In the genomic region with DNA sequence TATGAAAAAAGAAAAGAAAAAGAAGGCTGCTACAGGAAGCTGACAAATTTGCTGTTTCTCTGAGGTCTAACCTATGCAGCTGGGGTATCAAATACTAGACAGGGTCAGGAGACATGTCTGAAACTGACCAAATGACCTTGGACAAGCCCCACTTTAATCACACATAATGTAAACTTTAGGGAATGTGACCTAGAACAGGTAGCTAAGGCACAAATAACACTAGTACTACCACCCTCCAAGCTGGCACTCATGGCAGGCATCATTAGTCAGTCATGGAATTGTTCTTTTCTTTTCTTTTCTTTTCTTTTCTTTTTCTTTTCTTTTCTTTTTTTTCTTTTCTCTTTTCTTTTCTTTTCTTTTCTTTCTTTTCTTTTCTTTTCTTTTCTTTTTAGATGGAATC, we compare ENCODE assay signal across 18 cellular contexts.
DNase-seq lines count a peak whose midpoint lies in the region; ATAC-seq, FAIRE-seq and TF ChIP-seq lines count a peak whose summit lies in the region.
"Had no signal": no experiment of that assay in that cellular context is flagged by ENCODE, and none has a peak within 500 bp of the region (broad histone marks: within the 10 kb centered on the region; RNA-seq: fewer than 3 reads in every experiment).

No MANE protein-coding gene starts in this region.

- peaks cover 4 to 11% (median 6%) of the 10 kb centered on the region in 3 donors for H3K4me1 Mint-ChIP-seq in T-cell
- H3K4me1 Mint-ChIP-seq in naive thymus-derived CD4-positive, alpha-beta T cell: peaks cover 0 to 5% (median 0%) of the 10 kb centered on the region in 7 donors
- H3K4me1 Mint-ChIP-seq: activated T-helper 17 cell treated with anti-CD3 and anti-CD28 coated beads, Interleukin-2, amount 50 U/mL, for 72 hours had no signal

- H3K9ac ChIP-seq in BLaER1 treated with 17β-estradiol and CSF1 and Interleukin-3, amounts not matched to agents 10 nM and 100 nM: no peak overlapping the region
- H3K9ac ChIP-seq in endothelial cell of umbilical vein (replicated peaks; ENCODE audit: extremely low read depth, insufficient read depth, low read length): peak overlapping the region; percentile 70

- ATAC-seq in SK-N-SH treated with all-trans-retinoic acid at 6 μM for 48 hours (peak; percentile 10; the same call in 2 of the 3 replicates), T-cell (replicated peaks in 1 of 4) (no peak), left lung (no peak)
- no peak for ATAC-seq in naive thymus-derived CD4-positive, alpha-beta T cell
- ATAC-seq: activated T-helper 17 cell treated with anti-CD3 and anti-CD28 coated beads, Interleukin-2, amount 50 U/mL, for 72 hours; HepG2; right cardiac atrium had no signal

- H3K4me1 ChIP-seq in BLaER1 treated with 17β-estradiol and CSF1 and Interleukin-3, amounts not matched to agents 10 nM and 100 nM: peaks cover 11 to 53% (median 41%) of the 10 kb centered on the region in 10 experiments
- H3K4me1 ChIP-seq in endothelial cell of umbilical vein (ENCODE audit: control insufficient read depth, extremely low read depth, insufficient read depth, low read length) (peaks cover 48% of the 10 kb centered on the region), prostate gland (replicated peaks) (no peaks in the 10 kb centered on the region), left lung (no peaks in the 10 kb centered on the region)
- no peaks in the 10 kb centered on the region for H3K4me1 ChIP-seq in naive thymus-derived CD4-positive, alpha-beta T cell (ENCODE audit: control insufficient read depth in 2 of 2, insufficient read depth in 2 of 2, low read length in 2 of 2)

- H4K20me1 ChIP-seq in BLaER1 treated with 17β-estradiol and CSF1 and Interleukin-3, amounts not matched to agents 10 nM and 100 nM: peaks cover 0 to 93% (median 0%) of the 10 kb centered on the region in 11 experiments; a peak in 4 of 22 replicates
- H4K20me1 ChIP-seq in endothelial cell of umbilical vein (replicated peaks; ENCODE audit: control insufficient read depth, extremely low read depth, insufficient read depth, low read length): no peaks in the 10 kb centered on the region

- H3K27me3 ChIP-seq in BLaER1 treated with 17β-estradiol and CSF1 and Interleukin-3, amounts not matched to agents 10 nM and 100 nM: no peaks in the 10 kb centered on the region; a peak in 1 of 22 replicates
- no peaks in the 10 kb centered on the region for H3K27me3 ChIP-seq in endothelial cell of umbilical vein (ENCODE audit: control insufficient read depth in 2 of 2, insufficient read depth in 2 of 2, low read length in 2 of 2)
- no peaks in the 10 kb centered on the region for H3K27me3 ChIP-seq in prostate gland (replicated peaks; ENCODE audit: insufficient read depth)
- H3K27me3 ChIP-seq in naive thymus-derived CD4-positive, alpha-beta T cell (ENCODE audit: control insufficient read depth in 2 of 2, insufficient read depth in 2 of 2, low read length in 2 of 2): no peaks in the 10 kb centered on the region
- H3K27me3 ChIP-seq in left lung: peaks cover 0 to 17% of the 10 kb centered on the region in 2 donors

- no peaks in the 10 kb centered on the region for H3K9me1 ChIP-seq in endothelial cell of umbilical vein (replicated peaks; ENCODE audit: control insufficient read depth, extremely low read depth, insufficient read depth, low read length)

- peak overlapping the region; percentile 53 to 71 (median 64); a peak in 20 of 22 replicates for H3K4me2 ChIP-seq in BLaER1 treated with 17β-estradiol and CSF1 and Interleukin-3, amounts not matched to agents 10 nM and 100 nM
- peak overlapping the region; percentile 83 for H3K4me2 ChIP-seq in endothelial cell of umbilical vein (ENCODE audit: insufficient read depth, low read length)

- H3K36me3 ChIP-seq in BLaER1 treated with 17β-estradiol and CSF1 and Interleukin-3, amounts not matched to agents 10 nM and 100 nM: no peaks in the 10 kb centered on the region; a peak in 1 of 22 replicates
- H3K36me3 ChIP-seq in endothelial cell of umbilical vein (ENCODE audit: control insufficient read depth in 2 of 2, extremely low read depth in 1 of 2, insufficient read depth in 2 of 2, low read length in 2 of 2) (no peaks in the 10 kb centered on the region), prostate gland (no peaks in the 10 kb centered on the region), left lung (no peaks in the 10 kb centered on the region)
- H3K36me3 ChIP-seq in naive thymus-derived CD4-positive, alpha-beta T cell (ENCODE audit: control insufficient read depth in 2 of 3, insufficient read depth in 3 of 3, low read length in 3 of 3): no peaks in the 10 kb centered on the region

- no peak for TF ChIP-seq CTCF in endothelial cell of umbilical vein (IDR thresholded peaks at IDR 0.05; ENCODE audit: extremely low read depth in 1 of 2, insufficient read depth in 1 of 2, low read depth in 1 of 2, low read length in 2 of 2)
- no peak for TF ChIP-seq CTCF in prostate gland (IDR thresholded peaks at IDR 0.05)
- no peak for TF ChIP-seq CTCF in left lung (IDR thresholded peaks at IDR 0.05)

- no peak overlapping the region for H3K27ac Mint-ChIP-seq in T-cell
- H3K27ac Mint-ChIP-seq in naive thymus-derived CD4-positive, alpha-beta T cell: no peak overlapping the region
- H3K27ac Mint-ChIP-seq: activated T-helper 17 cell treated with anti-CD3 and anti-CD28 coated beads, Interleukin-2, amount 50 U/mL, for 72 hours; dendritic cell treated with granulocyte-macrophage colony-stimulating factor and Interleukin-4, amounts not matched to agents 40 ng/mL and 50 ng/mL, for 4 days; T-helper 2 cell treated with Interferon-gamma antibody and Interleukin-4, amounts not matched to agents 5 μg/mL and 100 μg/mL, for 36 hours had no signal

- TF ChIP-seq POLR2A in endothelial cell of umbilical vein (IDR thresholded peaks at IDR 0.05; ENCODE audit: low read depth, low read length) (no peak), prostate gland (IDR thresholded peaks at IDR 0.05) (no peak)

- intact Hi-C loops in endothelial cell of umbilical vein (cut with micrococcal nuclease): no loop called here
- intact Hi-C loops in prostate gland (cut with DNase I): no loop called here
- intact Hi-C loops in naive thymus-derived CD4-positive, alpha-beta T cell (cut with micrococcal nuclease): no loop called here
- intact Hi-C loops in left lung (cut with DNase I): no loop called here

- no peaks in the 10 kb centered on the region for H3K9me3 ChIP-seq in BLaER1 treated with 17β-estradiol and CSF1 and Interleukin-3, amounts not matched to agents 10 nM and 100 nM (replicated peaks in 1 of 11)
- H3K9me3 ChIP-seq in endothelial cell of umbilical vein (replicated peaks; ENCODE audit: control insufficient read depth, insufficient read depth, low read length) (no peaks in the 10 kb centered on the region), prostate gland (no peaks in the 10 kb centered on the region), left lung (no peaks in the 10 kb centered on the region)
- H3K9me3 ChIP-seq in naive thymus-derived CD4-positive, alpha-beta T cell (ENCODE audit: control insufficient read depth in 2 of 3, low read length in 3 of 3): no peaks in the 10 kb centered on the region

- CTCF ChIA-PET in endothelial cell of umbilical vein (lab: Charles Lee): interaction anchor here (0.9 to 3.1 kb wide), 9 partner anchors 13 to 254 kb away, joined by 3 to 12 read pairs (median 4); no protein-coding TSS in a partner anchor
- CTCF ChIA-PET in T-cell (lab: Charles Lee): no interaction called here
- CTCF ChIA-PET in naive thymus-derived CD4-positive, alpha-beta T cell (lab: Charles Lee): no interaction called here

- H3K4me3 Mint-ChIP-seq in T-cell: no peak overlapping the region
- no peak overlapping the region for H3K4me3 Mint-ChIP-seq in naive thymus-derived CD4-positive, alpha-beta T cell
- H3K4me3 Mint-ChIP-seq: activated T-helper 17 cell treated with anti-CD3 and anti-CD28 coated beads, Interleukin-2, amount 50 U/mL, for 72 hours; dendritic cell treated with granulocyte-macrophage colony-stimulating factor and Interleukin-4, amounts not matched to agents 40 ng/mL and 50 ng/mL, for 4 days; T-helper 2 cell treated with Interferon-gamma antibody and Interleukin-4, amounts not matched to agents 5 μg/mL and 100 μg/mL, for 36 hours had no signal

- H3K36me3 Mint-ChIP-seq in T-cell: no peaks in the 10 kb centered on the region
- H3K36me3 Mint-ChIP-seq in naive thymus-derived CD4-positive, alpha-beta T cell: no peaks in the 10 kb centered on the region
- H3K36me3 Mint-ChIP-seq: immature natural killer cell had no signal

- BruUV-seq in endothelial cell of umbilical vein (replicated peaks; lab: Mats Ljungman, UMichigan): TSS peak; percentile 89

- H2AFZ ChIP-seq in endothelial cell of umbilical vein (ENCODE audit: low read depth, low read length): peak overlapping the region; percentile 12

- FAIRE-seq in endothelial cell of umbilical vein (lab: Jason Lieb, UNC): no peak
- FAIRE-seq: HepG2 had no signal

- POLR2A ChIA-PET in endothelial cell of umbilical vein (lab: Charles Lee): no interaction called here
- POLR2A ChIA-PET in T-cell (lab: Charles Lee): no interaction called here
- POLR2A ChIA-PET in naive thymus-derived CD4-positive, alpha-beta T cell (lab: Charles Lee): no interaction called here

- no peaks in the 10 kb centered on the region for H3K79me2 ChIP-seq in endothelial cell of umbilical vein (ENCODE audit: control insufficient read depth, insufficient read depth, low read length)

- no peaks in the 10 kb centered on the region for H3K27me3 Mint-ChIP-seq in T-cell
- H3K27me3 Mint-ChIP-seq in naive thymus-derived CD4-positive, alpha-beta T cell: peaks cover 0 to 12% (median 8%) of the 10 kb centered on the region in 5 donors

- DNase-seq in endothelial cell of umbilical vein (ENCODE audit: low read depth, low spot score) (no peak), prostate gland (ENCODE audit: low spot score) (no peak), COLO668 (lab: John Stamatoyannopoulos, UW; ENCODE audit: unreplicated experiment) (no peak), T-cell (no peak), left lung (no peak)
- DNase-seq in naive thymus-derived CD4-positive, alpha-beta T cell: no peak
- DNase-seq: erythroblast, glutamatergic neuron, immature natural killer cell, NCI-H187 treated with DMSO at 0.1 percent for 48 hours, right cardiac atrium, SIG-M5 had no signal

- dilution Hi-C loops in endothelial cell of umbilical vein (cut with MboI; ENCODE audit: extremely low pct_ligation_motif_present, low sequenced_read_pairs): no loop called here

- no peak overlapping the region for H3K4me3 ChIP-seq in BLaER1 treated with 17β-estradiol and CSF1 and Interleukin-3, amounts not matched to agents 10 nM and 100 nM
- peak overlapping the region in 1 of 3 experiments; percentile 42 for H3K4me3 ChIP-seq in endothelial cell of umbilical vein (replicated peaks in 1 of 3; ENCODE audit: insufficient read depth in 1 of 3, low read depth in 1 of 3, low read length in 3 of 3)
- no peak overlapping the region for H3K4me3 ChIP-seq in prostate gland
- H3K4me3 ChIP-seq in naive thymus-derived CD4-positive, alpha-beta T cell (ENCODE audit: low read length): no peak overlapping the region
- no peak overlapping the region for H3K4me3 ChIP-seq in left lung

- no peak overlapping the region for H3K27ac ChIP-seq in BLaER1 treated with 17β-estradiol and CSF1 and Interleukin-3, amounts not matched to agents 10 nM and 100 nM
- peak overlapping the region; percentile 95 for H3K27ac ChIP-seq in endothelial cell of umbilical vein (ENCODE audit: insufficient read depth, low read depth, low read length)
- H3K27ac ChIP-seq in prostate gland: peak overlapping the region; percentile 10 to 42
- H3K27ac ChIP-seq in naive thymus-derived CD4-positive, alpha-beta T cell (ENCODE audit: low read depth, low read length): no peak overlapping the region
- no peak overlapping the region for H3K27ac ChIP-seq in left lung

- H3K9me3 Mint-ChIP-seq in T-cell: no peaks in the 10 kb centered on the region
- no peaks in the 10 kb centered on the region for H3K9me3 Mint-ChIP-seq in naive thymus-derived CD4-positive, alpha-beta T cell
- H3K9me3 Mint-ChIP-seq: activated T-helper 17 cell treated with anti-CD3 and anti-CD28 coated beads, Interleukin-2, amount 50 U/mL, for 72 hours; dendritic cell treated with granulocyte-macrophage colony-stimulating factor and Interleukin-4, amounts not matched to agents 40 ng/mL and 50 ng/mL, for 4 days; immature natural killer cell; T-helper 2 cell treated with Interferon-gamma antibody and Interleukin-4, amounts not matched to agents 5 μg/mL and 100 μg/mL, for 36 hours had no signal

Comparison
In these comparisons a context has a peak if more than half of its experiments do, and no peak if none do; other contexts are left out.
1. H3K27ac ChIP-seq: peak in endothelial cell of umbilical vein (single experiment) and prostate gland (2 of 2); none in BLaER1 treated with 17β-estradiol and CSF1 and Interleukin-3, amounts not matched to agents 10 nM and 100 nM (0 of 11), naive thymus-derived CD4-positive, alpha-beta T cell (single experiment) and left lung (0 of 2).